ENCODE assay signal across 9 cellular contexts in genomic region chr4:39970559-39971270, GRCh38. TPM values are rescaled to one million over a fixed set of nuclear protein-coding genes. Genes with fewer than 3 reads are reported as not detected.
A peak's percentile ranks its signal among the peaks of the same experiment; 100 is the strongest.
DNase-seq lines count a peak whose midpoint lies in the region; ATAC-seq, FAIRE-seq and TF ChIP-seq lines count a peak whose summit lies in the region.
"Had no signal": no experiment of that assay in that cellular context is flagged by ENCODE, and none has a peak within 500 bp of the region (broad histone marks: within the 10 kb centered on the region; RNA-seq: fewer than 3 reads in every experiment).

No MANE protein-coding gene starts in this region.

- H2AFZ ChIP-seq in GM23338 (no peak overlapping the region), PC-9 (no peak overlapping the region)

- no peak overlapping the region for H3K4me3 Mint-ChIP-seq in GM23338

- H4K20me1 ChIP-seq in GM23338 (replicated peaks; ENCODE audit: insufficient read depth) (peaks cover 55% of the 10 kb centered on the region), PC-9 (ENCODE audit: insufficient read depth) (peaks cover 75% of the 10 kb centered on the region)

- intact Hi-C loops in PC-9 (cut with micrococcal nuclease; ENCODE audit: unreplicated experiment): loop anchor here (10.0 kb wide), 3 partner anchors 336 to 1216 kb away; partner anchors contain the start of gene SMIM14
- intact Hi-C loops in kidney (cut with DNase I): no loop called here
- intact Hi-C loops in transverse colon (cut with DNase I; ENCODE audit: low total_unique reads): loop anchor here (10.0 kb wide), 1 partner anchor 506 kb away; no protein-coding TSS in a partner anchor

- peak; percentile 72 for ATAC-seq in GM23338

- H3K27me3 ChIP-seq in GM23338 (ENCODE audit: insufficient read depth) (no peaks in the 10 kb centered on the region), PC-9 (ENCODE audit: insufficient read depth, low read depth) (no peaks in the 10 kb centered on the region), transverse colon (no peaks in the 10 kb centered on the region)

- H3K9me2 ChIP-seq in GM23338 (ENCODE audit: insufficient read depth) (no peaks in the 10 kb centered on the region; the same call in 1 of the 2 replicates), PC-9 (ENCODE audit: insufficient read depth) (no peaks in the 10 kb centered on the region)

- no peaks in the 10 kb centered on the region; the same call in 2 of the 3 replicates for H3K9me3 Mint-ChIP-seq in GM23338

- CTCF ChIA-PET in PC-9 (lab: Charles Lee): interaction anchor here (0.6 kb wide), 2 partner anchors 29 to 501 kb away, joined by 3 to 9 read pairs; no protein-coding TSS in a partner anchor

- H3K79me2 ChIP-seq in GM23338 (replicated peaks; ENCODE audit: insufficient read depth) (peaks cover 100% of the 10 kb centered on the region), PC-9 (ENCODE audit: low read depth) (peaks cover 100% of the 10 kb centered on the region)

- TF ChIP-seq CTCF in GM23338 (conservative IDR thresholded peaks at IDR 0.05; ENCODE audit: low read depth in 2 of 2): no peak
- TF ChIP-seq CTCF in PC-9 (conservative IDR thresholded peaks at IDR 0.05): no peak
- TF ChIP-seq CTCF in kidney (IDR thresholded peaks at IDR 0.05; ENCODE audit: borderline replicate concordance, extremely low read depth, insufficient read depth): no peak
- TF ChIP-seq CTCF in transverse colon (IDR thresholded peaks at IDR 0.05): no peak

- TF ChIP-seq EP300 in transverse colon (IDR thresholded peaks at IDR 0.05; ENCODE audit: low read depth): no peak

- peaks cover 9% of the 10 kb centered on the region for H3K4me1 Mint-ChIP-seq in GM23338

- H3K4me2 ChIP-seq in GM23338: no peak overlapping the region
- H3K4me2 ChIP-seq in PC-9: no peak overlapping the region
- H3K4me2 ChIP-seq: KMS-11 had no signal

- H3K9ac ChIP-seq in kidney (ENCODE audit: low read length in 2 of 2): no peak overlapping the region
- H3K9ac ChIP-seq: KMS-11 had no signal

- H3K36me3 Mint-ChIP-seq in GM23338 (ENCODE audit: low read depth): peaks cover 38% of the 10 kb centered on the region

- peaks cover 7% of the 10 kb centered on the region for H3K27me3 Mint-ChIP-seq in GM23338 (ENCODE audit: insufficient read depth, low read depth, poor library complexity)

- peak overlapping the region; percentile 74 for H3K27ac Mint-ChIP-seq in GM23338

- H3K4me3 ChIP-seq in GM23338 (no peak overlapping the region), PC-9 (no peak overlapping the region), kidney (ENCODE audit: low read length in 2 of 2) (no peak overlapping the region), transverse colon (no peak overlapping the region)

- in situ Hi-C loops in transverse colon (cut with MboI; ENCODE audit: low pct_ligation_motif_present in 1 of 4, low pct_unique_long_range_greater_than_20kb in 1 of 4, low sequenced_read_pairs in 3 of 4): loop anchor here (5.0 to 25.0 kb wide), 6 partner anchors 266 to 496 kb away; partner anchors contain the start of gene UBE2K (in 2 of the 4)

- H3K36me3 ChIP-seq in GM23338 (ENCODE audit: insufficient read depth): peaks cover 36% of the 10 kb centered on the region
- H3K36me3 ChIP-seq in PC-9 (ENCODE audit: low read depth): peaks cover 38% of the 10 kb centered on the region
- H3K36me3 ChIP-seq in kidney (ENCODE audit: control insufficient read depth in 1 of 2, insufficient read depth in 2 of 2, low read length in 2 of 2): peaks cover 6 to 7% of the 10 kb centered on the region in 2 donors
- peaks cover 0 to 13% (median 3%) of the 10 kb centered on the region in 4 donors for H3K36me3 ChIP-seq in transverse colon

- no TSS peak for BruUV-seq in PC-9 (replicated peaks; lab: Mats Ljungman, UMichigan)

- FAIRE-seq in kidney (lab: Jason Lieb, UNC): no peak

- WGBS in transverse colon (ENCODE audit: low coverage in 1 of 2), 2 donors: 74 to 77% methylated on average over 8 to 11 of the region's 11 CpGs

- peak; percentile 29 for DNase-seq in EL
- peak; percentile 55 for DNase-seq in GM23338 (ENCODE audit: low spot score)
- DNase-seq in PC-9: peak; percentile 60 to 71
- no peak for DNase-seq in kidney
- no peak for DNase-seq in NCI-H2081 treated with DMSO at 0.1 percent for 48 hours (lab: John Stamatoyannopoulos, UW)
- no peak for DNase-seq in transverse colon
- no peak for DNase-seq in T-helper 2 cell
- DNase-seq in NCI-H524 (lab: John Stamatoyannopoulos, UW): no peak

- H3K9me3 ChIP-seq in PC-9 (ENCODE audit: insufficient read depth, low read depth) (no peaks in the 10 kb centered on the region), kidney (ENCODE audit: control insufficient read depth in 1 of 2, low read length in 2 of 2) (no peaks in the 10 kb centered on the region), transverse colon (no peaks in the 10 kb centered on the region)

- H3F3A ChIP-seq in GM23338 (replicated peaks; ENCODE audit: low read depth) (no peaks in the 10 kb centered on the region), PC-9 (ENCODE audit: insufficient read depth, low read depth) (peaks cover 7% of the 10 kb centered on the region; the same call in 1 of the 2 replicates)

- peak overlapping the region; percentile 50 for H3K27ac ChIP-seq in GM23338 (ENCODE audit: low read depth)
- H3K27ac ChIP-seq in PC-9: 0 out of 2 replicates have a peak overlapping the region, but pooled peaks have one; percentile 27
- peak overlapping the region; percentile 41 to 60 for H3K27ac ChIP-seq in kidney (ENCODE audit: low read depth in 2 of 2, low read length in 2 of 2)
- H3K27ac ChIP-seq in transverse colon: no peak overlapping the region
- H3K27ac ChIP-seq: KMS-11 had no signal

- POLR2A ChIA-PET in PC-9 (lab: Charles Lee; ENCODE audit: unreplicated experiment): interaction anchor here (0.5 to 0.7 kb wide), 5 partner anchors 90 to 598 kb away, joined by 3 to 8 read pairs (median 4); no protein-coding TSS in a partner anchor

- H3K4me1 ChIP-seq in GM23338 (ENCODE audit: insufficient read depth): no peaks in the 10 kb centered on the region
- H3K4me1 ChIP-seq in PC-9 (replicated peaks; ENCODE audit: insufficient read depth): peaks cover 5% of the 10 kb centered on the region
- H3K4me1 ChIP-seq in kidney (ENCODE audit: control insufficient read depth in 1 of 2, insufficient read depth in 1 of 2, low read depth in 1 of 2, low read length in 2 of 2): peaks cover 11 to 15% of the 10 kb centered on the region in 2 donors
- H3K4me1 ChIP-seq in transverse colon: peaks cover 15 to 58% (median 17%) of the 10 kb centered on the region in 4 donors

- no peak for TF ChIP-seq POLR2A in transverse colon (IDR thresholded peaks at IDR 0.05)

TF ChIP-seq in GM23338, 12 proteins besides CTCF, POLR2A, EP300 and RAD21 (continues in another document):
- TF ChIP-seq EZH2 (IDR thresholded peaks at IDR 0.05; ENCODE audit: low read depth, unreplicated experiment) (no peak), JUNB (IDR thresholded peaks at IDR 0.05; ENCODE audit: unreplicated experiment) (no peak), ETS1 (IDR thresholded peaks at IDR 0.05) (no peak), NANOG (IDR thresholded peaks at IDR 0.05; ENCODE audit: borderline replicate concordance) (no peak), EZH2phosphoT487 (IDR thresholded peaks at IDR 0.05; ENCODE audit: unreplicated experiment) (no peak), CREB1 (CRISPR knock-in tag; IDR thresholded peaks at IDR 0.05; ENCODE audit: low read depth) (no peak), POLR2AphosphoS5 (IDR thresholded peaks at IDR 0.05; ENCODE audit: low read depth) (no peak), REST (IDR thresholded peaks at IDR 0.05; ENCODE audit: unreplicated experiment) (no peak), STAT1 (IDR thresholded peaks at IDR 0.05; ENCODE audit: unreplicated experiment) (no peak), ZNF331 (CRISPR knock-in tag; IDR thresholded peaks at IDR 0.05; ENCODE audit: low read depth) (no peak), ZNF114 (CRISPR knock-in tag; IDR thresholded peaks at IDR 0.05) (no peak)

RNA-seq across cellular contexts. Expression of gene PDS5A, which starts 7.0 kb away (rescaled TPM):
- 72.4 and 91.9 TPM in 2 replicates for total RNA-seq in GM23338 (2014; rRNA removed; shearing (Covaris generic))
- polyA plus RNA-seq in GM23338 (2016; fragmentation: Nextera tagmentation; extraction: Ambion mirVana) (20.1 and 22.1 TPM in 2 replicates), kidney (ENCODE audit: insufficient read depth, low read depth, low replicate concordance) (13.1 TPM)
- total RNA-seq in PC-9 (2021) (78.9 and 86.4 TPM in 2 replicates), kidney (59.8 TPM), transverse colon (10 to 100 TPM; 62.1 to 74.0 (median 68.5) TPM)

Comparison
In these comparisons a context has a peak if more than half of its experiments do, and no peak if none do; other contexts are left out.
1. DNase-seq: peak in EL (single experiment), GM23338 (single experiment) and PC-9 (2 of 2); none in kidney (single experiment), NCI-H2081 treated with DMSO at 0.1 percent for 48 hours (single experiment), transverse colon (single experiment), T-helper 2 cell (0 of 5) and NCI-H524 (0 of 2).
2. H3K27ac ChIP-seq: peak in GM23338 (single experiment), PC-9 (single experiment) and kidney (2 of 2); none in transverse colon (0 of 4).